In the genomic region with DNA sequence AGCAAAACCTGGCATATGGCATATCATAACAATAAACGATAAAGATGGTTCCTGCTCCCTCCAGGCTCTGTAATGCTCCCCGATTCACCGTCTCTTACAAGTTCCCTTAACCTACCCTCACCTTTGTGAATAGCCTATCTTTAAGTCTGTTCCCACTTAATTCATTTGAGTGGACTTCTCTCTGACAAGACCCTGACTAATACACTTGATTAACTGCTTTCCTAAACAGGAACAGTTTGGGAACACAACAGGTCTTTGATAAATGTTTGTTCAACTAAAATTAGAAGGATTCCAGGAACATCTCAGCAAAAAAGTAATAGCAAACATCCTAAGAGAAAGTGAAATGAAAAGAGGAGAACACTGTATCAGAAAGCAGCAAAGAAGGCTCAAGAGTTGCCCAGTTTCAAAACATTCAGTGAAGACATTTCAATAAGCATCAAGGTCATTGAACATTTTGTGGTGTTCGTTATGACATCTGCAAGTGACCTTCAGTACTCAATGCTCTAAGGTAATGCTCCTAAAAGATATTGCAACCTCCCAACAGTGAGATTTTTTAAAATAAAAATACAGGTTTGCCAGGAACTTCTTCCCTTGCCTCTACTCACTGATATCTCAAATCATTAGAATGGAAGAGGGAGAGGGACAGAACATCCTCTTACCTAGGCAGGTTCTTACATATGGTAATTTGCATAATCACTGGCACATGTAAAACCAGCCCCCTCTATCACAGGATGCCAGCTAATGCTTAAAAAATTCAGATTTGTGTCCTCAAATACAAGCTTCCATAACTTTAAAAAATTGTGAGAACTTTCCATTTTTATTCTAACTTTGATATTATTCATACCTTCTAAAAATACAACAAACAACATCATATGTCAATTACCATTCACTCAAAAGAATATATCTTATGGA, we compare ENCODE assay signal across 15 cellular contexts. TPM values are rescaled to one million over a fixed set of nuclear protein-coding genes. Genes with fewer than 3 reads are reported as not detected.
DNase-seq lines count a peak whose midpoint lies in the region; ATAC-seq and TF ChIP-seq lines count a peak whose summit lies in the region.
"Had no signal": no experiment of that assay in that cellular context is flagged by ENCODE, and none has a peak within 500 bp of the region (broad histone marks: within the 10 kb centered on the region; RNA-seq: fewer than 3 reads in every experiment).

No MANE protein-coding gene starts in this region.

- peak; percentile 43 for DNase-seq in NCI-H526 treated with DMSO at 0.1 percent for 48 hours (lab: John Stamatoyannopoulos, UW)
- DNase-seq in mammary epithelial cell, result peak; percentile 24
- no peak for DNase-seq in NCI-H524 treated with DMSO at 0.1 percent for 48 hours (lab: John Stamatoyannopoulos, UW)
- DNase-seq in GM10266 (ENCODE audit: extremely low spot score), result no peak
- no peak for DNase-seq in effector memory CD8-positive, alpha-beta T cell
- DNase-seq: activated naive CD8-positive, alpha-beta T cell treated with anti-CD3 and anti-CD28 coated beads, Interleukin-2, amount 50 U/mL, for 24 hours; GF-D8; left ventricle myocardium inferior; NCI-H2171 treated with DMSO at 0.1 percent for 48 hours had no signal

- H3K9me3 ChIP-seq in DOHH2 (ENCODE audit: control insufficient read depth, insufficient read depth, low read length) (no peaks in the 10 kb centered on the region), mammary epithelial cell (replicated peaks; ENCODE audit: insufficient read depth, low read length) (no peaks in the 10 kb centered on the region), mesodermal cell (ENCODE audit: control insufficient read depth, low read length) (no peaks in the 10 kb centered on the region)
- H3K9me3 ChIP-seq: BLaER1, left ventricle myocardium inferior had no signal

- H3F3A ChIP-seq in DOHH2 (ENCODE audit: control insufficient read depth, insufficient read depth), result 0 out of 2 replicates have a peak, but pooled peaks cover 2% of the 10 kb centered on the region

- H3K27me3 Mint-ChIP-seq in effector memory CD8-positive, alpha-beta T cell, result no peaks in the 10 kb centered on the region
- H3K27me3 Mint-ChIP-seq: activated naive CD8-positive, alpha-beta T cell treated with anti-CD3 and anti-CD28 coated beads, Interleukin-2, amount 50 U/mL, for 24 hours had no signal

- H3K4me1 Mint-ChIP-seq in effector memory CD8-positive, alpha-beta T cell (ENCODE audit: low read depth in 2 of 2), result peaks cover 0 to 11% of the 10 kb centered on the region in 2 donors
- H3K4me1 Mint-ChIP-seq: stimulated activated effector memory CD8-positive, alpha-beta T cell treated with anti-CD3 and anti-CD28 coated beads, Interleukin-12 subunit alpha, Interleukin-12 subunit beta, amount 100 ng/mL, for 72 hours had no signal

- H3K4me2 ChIP-seq in DOHH2 (ENCODE audit: low read length) (peak overlapping the region; percentile 38), mammary epithelial cell (ENCODE audit: insufficient read depth, low read depth, low read length) (peak overlapping the region; percentile 59)
- H3K4me2 ChIP-seq: BLaER1 had no signal

- H3K4me1 ChIP-seq in DOHH2 (ENCODE audit: control insufficient read depth, low read length), result peaks cover 25% of the 10 kb centered on the region
- peaks cover 48% of the 10 kb centered on the region for H3K4me1 ChIP-seq in mammary epithelial cell (ENCODE audit: insufficient read depth, low read length)
- peaks cover 28% of the 10 kb centered on the region for H3K4me1 ChIP-seq in mesodermal cell (ENCODE audit: control insufficient read depth, insufficient read depth, low read length, poor library complexity, severe bottlenecking)
- H3K4me1 ChIP-seq: BLaER1, left ventricle myocardium inferior had no signal

- 97% methylated on average over 4 of the region's 4 CpGs for WGBS in mammary epithelial cell (ENCODE audit: low coverage, missing lambda C conversion rate)
- 86 to 88% methylated on average over 4 of the region's 4 CpGs for WGBS in mesodermal cell (ENCODE audit: insufficient coverage in 2 of 2), 2 experiments

- H3K9me3 Mint-ChIP-seq in effector memory CD8-positive, alpha-beta T cell, result no peaks in the 10 kb centered on the region
- H3K9me3 Mint-ChIP-seq: activated naive CD8-positive, alpha-beta T cell treated with anti-CD3 and anti-CD28 coated beads, Interleukin-2, amount 50 U/mL, for 24 hours; stimulated activated effector memory CD8-positive, alpha-beta T cell treated with anti-CD3 and anti-CD28 coated beads, Interleukin-12 subunit alpha, Interleukin-12 subunit beta, amount 100 ng/mL, for 72 hours had no signal

- dilution Hi-C loops in mammary epithelial cell (cut with HindIII; ENCODE audit: low sequenced_read_pairs), result no loop called here

- no peaks in the 10 kb centered on the region for H4K20me1 ChIP-seq in DOHH2 (ENCODE audit: control insufficient read depth, insufficient read depth, low read depth, low read length)
- no peaks in the 10 kb centered on the region for H4K20me1 ChIP-seq in mammary epithelial cell (ENCODE audit: insufficient read depth, low read length)
- H4K20me1 ChIP-seq: BLaER1 had no signal

- H3K27ac Mint-ChIP-seq in effector memory CD8-positive, alpha-beta T cell, result no peak overlapping the region
- H3K27ac Mint-ChIP-seq: activated naive CD8-positive, alpha-beta T cell treated with anti-CD3 and anti-CD28 coated beads, Interleukin-2, amount 50 U/mL, for 24 hours; stimulated activated effector memory CD8-positive, alpha-beta T cell treated with anti-CD3 and anti-CD28 coated beads, Interleukin-12 subunit alpha, Interleukin-12 subunit beta, amount 100 ng/mL, for 72 hours had no signal

- H3K36me3 ChIP-seq in DOHH2 (ENCODE audit: control insufficient read depth, low read length), result no peaks in the 10 kb centered on the region
- H3K36me3 ChIP-seq in mammary epithelial cell (ENCODE audit: insufficient read depth, low read length), result no peaks in the 10 kb centered on the region
- H3K36me3 ChIP-seq in mesodermal cell (ENCODE audit: control insufficient read depth, insufficient read depth, low read length), result no peaks in the 10 kb centered on the region
- H3K36me3 ChIP-seq: BLaER1, left ventricle myocardium inferior had no signal

- CTCF ChIA-PET in mammary epithelial cell (lab: Charles Lee; ENCODE audit: low non-redundant PET), result no interaction called here

- TF ChIP-seq CTCF in DOHH2 (IDR thresholded peaks at IDR 0.05; ENCODE audit: low read depth, low read length, poor library complexity, severe bottlenecking) (no peak), mammary epithelial cell (conservative IDR thresholded peaks at IDR 0.05 in 1 of 2, IDR thresholded peaks at IDR 0.05 in 1 of 2; ENCODE audit: extremely low read depth in 1 of 2, insufficient read depth in 1 of 2, low read depth in 1 of 2, low read length in 2 of 2) (no peak), GM10266 (IDR thresholded peaks at IDR 0.05; ENCODE audit: control insufficient read depth, insufficient read depth, low read depth, missing control alignments) (no peak)

- H3K79me2 ChIP-seq in DOHH2 (ENCODE audit: control insufficient read depth, low read length) (no peaks in the 10 kb centered on the region), mammary epithelial cell (ENCODE audit: insufficient read depth, low read length) (no peaks in the 10 kb centered on the region)

- no peak for ATAC-seq in GM19395 (IDR thresholded peaks at IDR 0.05; ENCODE audit: unreplicated experiment)
- ATAC-seq in effector memory CD8-positive, alpha-beta T cell (replicated peaks), result no peak
- ATAC-seq: stimulated activated effector memory CD8-positive, alpha-beta T cell treated with anti-CD3 and anti-CD28 coated beads, Interleukin-12 subunit alpha, Interleukin-12 subunit beta, amount 100 ng/mL, for 72 hours had no signal

- no peaks in the 10 kb centered on the region for H3K9me2 ChIP-seq in DOHH2 (replicated peaks; ENCODE audit: control insufficient read depth, low read length)

- H3K27me3 ChIP-seq in DOHH2 (ENCODE audit: control insufficient read depth, low read length) (no peaks in the 10 kb centered on the region), mammary epithelial cell (ENCODE audit: insufficient read depth, low read length) (no peaks in the 10 kb centered on the region)
- H3K27me3 ChIP-seq: BLaER1, dorsolateral prefrontal cortex had no signal

- in situ Hi-C loops in mammary epithelial cell (cut with MboI; ENCODE audit: low sequenced_read_pairs in 2 of 2), result loop anchor here in 1 of 2 donors (10.0 kb wide), 1 partner anchor 75 kb away; no protein-coding TSS in a partner anchor

- intact Hi-C loops in mammary epithelial cell (cut with micrococcal nuclease), result loop anchor here (1.0 to 2.0 kb wide), 2 partner anchors 11 to 209 kb away; no protein-coding TSS in a partner anchor

- no peaks in the 10 kb centered on the region for H3K36me3 Mint-ChIP-seq in effector memory CD8-positive, alpha-beta T cell (ENCODE audit: insufficient read depth)
- H3K36me3 Mint-ChIP-seq: stimulated activated effector memory CD8-positive, alpha-beta T cell treated with anti-CD3 and anti-CD28 coated beads, Interleukin-12 subunit alpha, Interleukin-12 subunit beta, amount 100 ng/mL, for 72 hours had no signal

- TSS peak; percentile 95 for BruUV-seq in mammary epithelial cell (replicated peaks; lab: Mats Ljungman, UMichigan)

- no peak overlapping the region for H3K4me3 Mint-ChIP-seq in effector memory CD8-positive, alpha-beta T cell
- H3K4me3 Mint-ChIP-seq: activated naive CD8-positive, alpha-beta T cell treated with anti-CD3 and anti-CD28 coated beads, Interleukin-2, amount 50 U/mL, for 24 hours; stimulated activated effector memory CD8-positive, alpha-beta T cell treated with anti-CD3 and anti-CD28 coated beads, Interleukin-12 subunit alpha, Interleukin-12 subunit beta, amount 100 ng/mL, for 72 hours had no signal

- peak overlapping the region; percentile 55 for H3K9ac ChIP-seq in mammary epithelial cell (ENCODE audit: insufficient read depth, low read length)
- H3K9ac ChIP-seq: BLaER1 had no signal

- H3K4me3 ChIP-seq in DOHH2 (ENCODE audit: low read length), result 0 out of 2 replicates have a peak overlapping the region, but pooled peaks have one; percentile 29
- peak overlapping the region in 1 of 3 experiments; percentile 9 for H3K4me3 ChIP-seq in mammary epithelial cell (replicated peaks in 1 of 3; ENCODE audit: insufficient read depth in 1 of 3, low read depth in 2 of 3, low read length in 3 of 3)
- H3K4me3 ChIP-seq in mesodermal cell (ENCODE audit: extremely low read depth, insufficient read depth, low read length, poor library complexity, severe bottlenecking), result no peak overlapping the region
- H3K4me3 ChIP-seq: BLaER1, dorsolateral prefrontal cortex, left ventricle myocardium inferior had no signal

- H2AFZ ChIP-seq in mammary epithelial cell (ENCODE audit: low read depth, low read length), result peak overlapping the region; percentile 45

- H3K27ac ChIP-seq in DOHH2 (ENCODE audit: low read depth, low read length) (no peak overlapping the region), mammary epithelial cell (ENCODE audit: insufficient read depth, low read depth, low read length) (peak overlapping the region; percentile 99), mesodermal cell (ENCODE audit: low read depth, low read length, severe bottlenecking) (peak overlapping the region; percentile 85)
- H3K27ac ChIP-seq: BLaER1, dorsolateral prefrontal cortex, left ventricle myocardium inferior had no signal

RNA-seq across cellular contexts. Expression of a gene that starts 11.4 kb away (rescaled TPM):
- total RNA-seq in mammary epithelial cell, result 10 to 100 TPM; 26.0 to 38.8 TPM
- polyA plus RNA-seq in mammary epithelial cell, result 10.3 TPM
- 20.9 TPM for polyA minus RNA-seq in mammary epithelial cell
- polyA plus RNA-seq in mesodermal cell (2013, experiment 1 of 2), result 19.8 TPM
- 23.1 TPM for polyA plus RNA-seq in mesodermal cell (2013, experiment 2 of 2)

Comparison
In these comparisons a context has a peak if more than half of its experiments do, and no peak if none do; other contexts are left out.
1. DNase-seq: peak in NCI-H526 treated with DMSO at 0.1 percent for 48 hours (single experiment) and mammary epithelial cell (single experiment); none in NCI-H524 treated with DMSO at 0.1 percent for 48 hours (single experiment), GM10266 (single experiment) and effector memory CD8-positive, alpha-beta T cell (0 of 3).